ENCODE assay signal across 1 cellular context in the genomic region with DNA sequence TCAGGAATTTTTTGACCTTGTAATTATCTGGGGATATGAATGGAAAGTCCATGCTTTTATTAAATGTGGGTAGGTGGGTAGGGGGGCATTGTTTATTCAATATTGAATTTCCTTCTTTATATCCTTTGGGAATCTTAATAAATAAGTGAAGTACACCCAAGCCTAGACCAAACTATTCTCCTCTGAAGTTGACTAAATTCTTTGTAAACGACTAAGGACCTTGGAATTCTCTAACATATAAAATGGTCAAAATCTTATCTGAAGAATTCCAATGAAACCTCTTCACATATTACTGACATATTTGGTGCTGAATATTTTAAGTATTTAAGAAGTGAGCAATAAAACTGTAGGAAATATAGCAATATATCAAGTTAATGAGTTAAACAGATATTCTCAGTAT.
TF ChIP-seq lines count a peak whose summit lies in the region.

No MANE protein-coding gene starts in this region.

TF ChIP-seq in GM23338, 12 proteins besides CTCF, POLR2A, EP300 and RAD21 (continued from another document):
- TF ChIP-seq, protein P1, sequence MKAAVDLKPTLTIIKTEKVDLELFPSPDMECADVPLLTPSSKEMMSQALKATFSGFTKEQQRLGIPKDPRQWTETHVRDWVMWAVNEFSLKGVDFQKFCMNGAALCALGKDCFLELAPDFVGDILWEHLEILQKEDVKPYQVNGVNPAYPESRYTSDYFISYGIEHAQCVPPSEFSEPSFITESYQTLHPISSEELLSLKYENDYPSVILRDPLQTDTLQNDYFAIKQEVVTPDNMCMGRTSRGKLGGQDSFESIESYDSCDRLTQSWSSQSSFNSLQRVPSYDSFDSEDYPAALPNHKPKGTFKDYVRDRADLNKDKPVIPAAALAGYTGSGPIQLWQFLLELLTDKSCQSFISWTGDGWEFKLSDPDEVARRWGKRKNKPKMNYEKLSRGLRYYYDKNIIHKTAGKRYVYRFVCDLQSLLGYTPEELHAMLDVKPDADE (IDR thresholded peaks at IDR 0.05), result no peak
- no peak for TF ChIP-seq NANOG (IDR thresholded peaks at IDR 0.05; ENCODE audit: borderline replicate concordance)
- TF ChIP-seq POLR2AphosphoS5 (IDR thresholded peaks at IDR 0.05; ENCODE audit: low read depth), result no peak
- TF ChIP-seq, protein P2, sequence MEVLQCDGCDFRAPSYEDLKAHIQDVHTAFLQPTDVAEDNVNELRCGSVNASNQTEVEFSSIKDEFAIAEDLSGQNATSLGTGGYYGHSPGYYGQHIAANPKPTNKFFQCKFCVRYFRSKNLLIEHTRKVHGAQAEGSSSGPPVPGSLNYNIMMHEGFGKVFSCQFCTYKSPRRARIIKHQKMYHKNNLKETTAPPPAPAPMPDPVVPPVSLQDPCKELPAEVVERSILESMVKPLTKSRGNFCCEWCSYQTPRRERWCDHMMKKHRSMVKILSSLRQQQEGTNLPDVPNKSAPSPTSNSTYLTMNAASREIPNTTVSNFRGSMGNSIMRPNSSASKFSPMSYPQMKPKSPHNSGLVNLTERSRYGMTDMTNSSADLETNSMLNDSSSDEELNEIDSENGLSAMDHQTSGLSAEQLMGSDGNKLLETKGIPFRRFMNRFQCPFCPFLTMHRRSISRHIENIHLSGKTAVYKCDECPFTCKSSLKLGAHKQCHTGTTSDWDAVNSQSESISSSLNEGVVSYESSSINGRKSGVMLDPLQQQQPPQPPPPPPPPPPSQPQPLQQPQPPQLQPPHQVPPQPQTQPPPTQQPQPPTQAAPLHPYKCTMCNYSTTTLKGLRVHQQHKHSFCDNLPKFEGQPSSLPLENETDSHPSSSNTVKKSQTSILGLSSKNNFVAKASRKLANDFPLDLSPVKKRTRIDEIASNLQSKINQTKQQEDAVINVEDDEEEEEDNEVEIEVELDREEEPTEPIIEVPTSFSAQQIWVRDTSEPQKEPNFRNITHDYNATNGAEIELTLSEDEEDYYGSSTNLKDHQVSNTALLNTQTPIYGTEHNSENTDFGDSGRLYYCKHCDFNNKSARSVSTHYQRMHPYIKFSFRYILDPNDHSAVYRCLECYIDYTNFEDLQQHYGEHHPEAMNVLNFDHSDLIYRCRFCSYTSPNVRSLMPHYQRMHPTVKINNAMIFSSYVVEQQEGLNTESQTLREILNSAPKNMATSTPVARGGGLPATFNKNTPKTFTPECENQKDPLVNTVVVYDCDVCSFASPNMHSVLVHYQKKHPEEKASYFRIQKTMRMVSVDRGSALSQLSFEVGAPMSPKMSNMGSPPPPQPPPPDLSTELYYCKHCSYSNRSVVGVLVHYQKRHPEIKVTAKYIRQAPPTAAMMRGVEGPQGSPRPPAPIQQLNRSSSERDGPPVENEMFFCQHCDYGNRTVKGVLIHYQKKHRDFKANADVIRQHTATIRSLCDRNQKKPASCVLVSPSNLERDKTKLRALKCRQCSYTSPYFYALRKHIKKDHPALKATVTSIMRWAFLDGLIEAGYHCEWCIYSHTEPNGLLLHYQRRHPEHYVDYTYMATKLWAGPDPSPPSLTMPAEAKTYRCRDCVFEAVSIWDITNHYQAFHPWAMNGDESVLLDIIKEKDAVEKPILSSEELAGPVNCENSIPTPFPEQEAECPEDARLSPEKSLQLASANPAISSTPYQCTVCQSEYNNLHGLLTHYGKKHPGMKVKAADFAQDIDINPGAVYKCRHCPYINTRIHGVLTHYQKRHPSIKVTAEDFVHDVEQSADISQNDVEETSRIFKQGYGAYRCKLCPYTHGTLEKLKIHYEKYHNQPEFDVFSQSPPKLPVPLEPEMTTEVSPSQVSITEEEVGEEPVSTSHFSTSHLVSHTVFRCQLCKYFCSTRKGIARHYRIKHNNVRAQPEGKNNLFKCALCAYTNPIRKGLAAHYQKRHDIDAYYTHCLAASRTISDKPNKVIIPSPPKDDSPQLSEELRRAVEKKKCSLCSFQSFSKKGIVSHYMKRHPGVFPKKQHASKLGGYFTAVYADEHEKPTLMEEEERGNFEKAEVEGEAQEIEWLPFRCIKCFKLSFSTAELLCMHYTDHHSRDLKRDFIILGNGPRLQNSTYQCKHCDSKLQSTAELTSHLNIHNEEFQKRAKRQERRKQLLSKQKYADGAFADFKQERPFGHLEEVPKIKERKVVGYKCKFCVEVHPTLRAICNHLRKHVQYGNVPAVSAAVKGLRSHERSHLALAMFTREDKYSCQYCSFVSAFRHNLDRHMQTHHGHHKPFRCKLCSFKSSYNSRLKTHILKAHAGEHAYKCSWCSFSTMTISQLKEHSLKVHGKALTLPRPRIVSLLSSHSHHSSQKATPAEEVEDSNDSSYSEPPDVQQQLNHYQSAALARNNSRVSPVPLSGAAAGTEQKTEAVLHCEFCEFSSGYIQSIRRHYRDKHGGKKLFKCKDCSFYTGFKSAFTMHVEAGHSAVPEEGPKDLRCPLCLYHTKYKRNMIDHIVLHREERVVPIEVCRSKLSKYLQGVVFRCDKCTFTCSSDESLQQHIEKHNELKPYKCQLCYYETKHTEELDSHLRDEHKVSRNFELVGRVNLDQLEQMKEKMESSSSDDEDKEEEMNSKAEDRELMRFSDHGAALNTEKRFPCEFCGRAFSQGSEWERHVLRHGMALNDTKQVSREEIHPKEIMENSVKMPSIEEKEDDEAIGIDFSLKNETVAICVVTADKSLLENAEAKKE (CRISPR knock-in tag; IDR thresholded peaks at IDR 0.05), result no peak
